In genomic region chr1:159009704-159010361, GRCh38 we compare ENCODE assay signal across 8 cellular contexts. TPM values are rescaled to one million over a fixed set of nuclear protein-coding genes. Genes with fewer than 3 reads are reported as not detected.
DNase-seq lines count a peak whose midpoint lies in the region; ATAC-seq and TF ChIP-seq lines count a peak whose summit lies in the region.

Gene IFI16 (plus strand): TSS chr1:159009907. CDS start chr1:159014681, 4,774 bp downstream.

- H3K27ac Mint-ChIP-seq in mesothelial cell of epicardium = peak within 1 kb of the TSS; percentile 96

- TF ChIP-seq EP300 in stomach (IDR thresholded peaks at IDR 0.05) = no peak

- peaks cover 55% of the 10 kb centered on the region for H3K4me1 Mint-ChIP-seq in mesothelial cell of epicardium

- POLR2A ChIA-PET in HEK293T (lab: Yijun Ruan, JAX) = no interaction called here

- H3K4me3 Mint-ChIP-seq in mesothelial cell of epicardium = peak within 1 kb of the TSS; percentile 80

- no peaks in the 10 kb centered on the region for H3K27me3 Mint-ChIP-seq in mesothelial cell of epicardium (ENCODE audit: low read depth)

- CTCF ChIA-PET in HEK293T (lab: Yijun Ruan, JAX) = no interaction called here

- H3K9me3 Mint-ChIP-seq in mesothelial cell of epicardium = no peaks in the 10 kb centered on the region

- intact Hi-C loops in stomach (cut with DNase I; ENCODE audit: low total_unique reads) = no loop called here

- H3K9me3 ChIP-seq in stomach = no peaks in the 10 kb centered on the region

- no peak for TF ChIP-seq CTCF in GM06990 (IDR thresholded peaks at IDR 0.05; ENCODE audit: insufficient read depth, low read length, poor library complexity, severe bottlenecking)
- no peak for TF ChIP-seq CTCF in mesothelial cell of epicardium (IDR thresholded peaks at IDR 0.05; ENCODE audit: unreplicated experiment)
- TF ChIP-seq CTCF in stomach (IDR thresholded peaks at IDR 0.05) = no peak

- H3K36me3 ChIP-seq in GM06990 (ENCODE audit: control insufficient read depth, insufficient read depth, low read length) = no peaks in the 10 kb centered on the region
- H3K36me3 ChIP-seq in stomach = peaks cover 0 to 2% (median under 1%) of the 10 kb centered on the region in 4 donors

- peak within 1 kb of the TSS; percentile 69 for H3K4me3 ChIP-seq in GM06990 (replicated peaks; ENCODE audit: low read depth, low read length)
- H3K4me3 ChIP-seq in stomach = peak within 1 kb of the TSS; percentile 39 to 53 (median 46)

- DNase-seq in GM06990 (ENCODE audit: extremely low read depth, insufficient read length) (peak; percentile 70), LoVo (ENCODE audit: low spot score) (peak; percentile 42), mesothelial cell of epicardium (ENCODE audit: low spot score in 2 of 2, unreplicated experiment in 2 of 2) (no peak), stomach (no peak), HEK293T (ENCODE audit: extremely low spot score) (no peak)
- peak; percentile 42 for DNase-seq in effector CD4-positive, alpha-beta T cell

- H3K4me1 ChIP-seq in stomach = peaks cover 6 to 63% (median 18%) of the 10 kb centered on the region in 4 donors

- TF ChIP-seq POLR2A in stomach (IDR thresholded peaks at IDR 0.05) = peak in 1 of 4 donors; percentile 42

- ATAC-seq in GM21717 (IDR thresholded peaks at IDR 0.05; ENCODE audit: unreplicated experiment) = peak; percentile 67
- ATAC-seq in activated CD4-positive, CD25-positive, alpha-beta regulatory T cell treated with anti-CD3 and anti-CD28 coated beads, Interleukin-2, amount 50 U/mL, for 24 hours = peak; percentile 77 to 78

- H3K27me3 ChIP-seq in GM06990 (replicated peaks; ENCODE audit: control insufficient read depth, insufficient read depth, low read length) (no peaks in the 10 kb centered on the region), stomach (no peaks in the 10 kb centered on the region)

- 9 to 15% (median 14%) methylated on average over 5 of the region's 5 CpGs for WGBS in stomach, 5 donors

- H3K27ac ChIP-seq in stomach = peak within 1 kb of the TSS; percentile 61 to 91 (median 81)

- peaks cover 17% of the 10 kb centered on the region for H3K36me3 Mint-ChIP-seq in mesothelial cell of epicardium

TF ChIP-seq in HEK293T, 16 proteins besides CTCF, POLR2A, EP300 and RAD21:
- TF ChIP-seq NFRKB (IDR thresholded peaks at IDR 0.05) (no peak), FOXM1 (IDR thresholded peaks at IDR 0.05; ENCODE audit: borderline replicate concordance) (no peak)

RNA-seq across cellular contexts. Expression of gene IFI16, which starts in this region (rescaled TPM):
- total RNA-seq in mesothelial cell of epicardium (83.8 to 87.3 TPM (median 83.9 TPM) in 3 replicates), stomach (10 to 100 TPM; 24.3 to 65.6 (median 38.5) TPM)
- polyA plus RNA-seq in stomach = 100 to 1,000 TPM in 1 of 3 donors, 10 to 100 TPM in 2; 40.0 to 113 (median 60.2) TPM

Comparison
In these comparisons a context has a peak if more than half of its experiments do, and no peak if none do; other contexts are left out.
1. DNase-seq: peak in GM06990 (single experiment), LoVo (single experiment) and effector CD4-positive, alpha-beta T cell (single experiment); none in mesothelial cell of epicardium (0 of 2), stomach (single experiment) and HEK293T (single experiment).